In the genomic region with DNA sequence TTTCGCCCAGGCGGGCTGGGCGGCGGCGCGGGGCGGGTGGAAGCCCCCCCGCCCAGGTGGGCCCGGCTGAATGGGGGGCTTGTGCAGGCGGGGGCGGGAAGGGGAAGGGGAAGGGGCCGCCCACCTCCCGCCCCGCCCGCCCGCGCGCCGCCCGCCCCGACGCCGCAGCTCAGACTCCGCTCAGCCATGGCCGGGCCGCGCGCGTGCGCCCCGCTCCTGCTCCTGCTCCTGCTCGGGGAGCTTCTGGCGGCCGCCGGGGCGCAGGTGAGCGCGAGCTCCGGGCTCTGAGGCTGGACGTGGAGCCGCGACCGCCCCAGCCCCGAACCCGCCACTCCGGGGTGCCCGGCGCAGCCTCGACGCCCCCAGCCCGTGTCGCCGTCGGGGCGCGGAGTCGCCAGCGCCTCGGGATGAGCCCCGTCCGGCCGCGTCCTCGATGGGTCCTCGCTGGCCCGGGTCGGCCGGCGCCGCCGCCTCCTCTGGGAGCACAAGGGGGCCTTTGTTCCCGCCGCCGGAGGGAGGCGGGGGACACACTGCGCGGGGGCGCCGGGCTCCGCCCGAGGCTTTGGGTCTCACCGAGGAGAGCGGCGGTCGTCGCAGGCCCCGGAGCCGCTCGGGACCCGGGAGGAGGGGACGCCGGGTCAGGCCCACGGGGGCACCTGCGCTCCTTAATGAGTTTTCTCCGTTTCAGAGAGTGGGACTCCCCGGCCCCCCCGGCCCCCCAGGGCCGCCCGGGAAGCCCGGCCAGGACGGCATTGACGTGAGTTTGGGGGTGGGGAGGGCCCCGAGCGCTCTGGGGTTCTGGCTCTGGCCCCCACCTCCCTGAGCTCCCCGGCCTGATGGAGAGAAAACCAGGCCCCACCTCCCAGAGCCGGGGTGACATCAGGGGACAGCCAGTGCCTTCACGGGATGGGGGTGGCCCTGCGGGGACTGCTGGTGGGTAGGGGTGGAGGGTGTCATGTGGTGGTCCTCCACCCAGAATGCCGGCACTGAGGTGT, we compare ENCODE assay signal across 8 cellular contexts. TPM values are rescaled to one million over a fixed set of nuclear protein-coding genes. Genes with fewer than 3 reads are reported as not detected.
DNase-seq lines count a peak whose midpoint lies in the region; ATAC-seq lines count a peak whose summit lies in the region.

A gene (plus strand): TSS at position 172 of the 995 bp plus-strand sequence. CDS start 15 bp downstream, at position 187.

- H3K4me1 Mint-ChIP-seq in activated T-cell treated with anti-CD3 and anti-CD28 coated beads, Interleukin-2, amount 50 U/mL, for 4 hours (ENCODE audit: low read depth): peaks cover 7% of the 10 kb centered on the region

- no peaks in the 10 kb centered on the region for H3K9me3 Mint-ChIP-seq in activated T-cell treated with anti-CD3 and anti-CD28 coated beads, Interleukin-2, amount 50 U/mL, for 4 hours

- peak within 1 kb of the TSS; percentile 54 for H3K4me3 Mint-ChIP-seq in activated T-cell treated with anti-CD3 and anti-CD28 coated beads, Interleukin-2, amount 50 U/mL, for 4 hours

- peaks cover 2% of the 10 kb centered on the region for H3K36me3 Mint-ChIP-seq in activated T-cell treated with anti-CD3 and anti-CD28 coated beads, Interleukin-2, amount 50 U/mL, for 4 hours (ENCODE audit: insufficient read depth)

- DNase-seq in activated T-cell treated with anti-CD3 and anti-CD28 coated beads, Interleukin-2, amount 50 U/mL, for 4 hours: no peak
- no peak for DNase-seq in activated T-cell treated with anti-CD3 and anti-CD28 coated beads, Interleukin-2, amount 50 U/mL, for 48 hours
- peak; percentile 55 for DNase-seq in inferior parietal cortex (ENCODE audit: extremely low spot score)
- no peak for DNase-seq in GM19240 (ENCODE audit: insufficient read length, low spot score)
- DNase-seq in activated CD4-positive, alpha-beta T cell treated with anti-CD3 and anti-CD28 coated beads, Interleukin-2, amount 50 U/mL, for 1 hour: no peak

- H3K27me3 Mint-ChIP-seq in activated T-cell treated with anti-CD3 and anti-CD28 coated beads, Interleukin-2, amount 50 U/mL, for 4 hours (ENCODE audit: low read depth): peaks cover 31% of the 10 kb centered on the region

- peak; percentile 45 to 51 for ATAC-seq in activated T-cell treated with anti-CD3 and anti-CD28 coated beads, Interleukin-2, amount 50 U/mL, for 4 hours
- ATAC-seq in HG03095 (IDR thresholded peaks at IDR 0.05; ENCODE audit: unreplicated experiment): no peak

- peak within 1 kb of the TSS; percentile 89 for H3K27ac ChIP-seq in angular gyrus (ENCODE audit: low read depth, low read length)
- peak within 1 kb of the TSS; percentile 91 for H3K27ac ChIP-seq in temporal lobe (ENCODE audit: low read depth, low read length)

RNA-seq across cellular contexts. Expression of the gene that starts here (rescaled TPM):
- under 1 TPM; 0.10 to 0.33 (median 0.21) TPM for total RNA-seq in activated T-cell treated with anti-CD3 and anti-CD28 coated beads, Interleukin-2, amount 50 U/mL, for 4 hours
- 22.9 TPM for total RNA-seq in temporal lobe

Comparison
In these comparisons a context has a peak if more than half of its experiments do, and no peak if none do; other contexts are left out.
1. RNA of the gene that starts here (total RNA-seq): 22.9 TPM in temporal lobe (single experiment); 0.10 to 0.33 TPM in activated T-cell treated with anti-CD3 and anti-CD28 coated beads, Interleukin-2, amount 50 U/mL, for 4 hours; every median in the first group is over 10 times any median in the second.
2. Peak in ATAC-seq in activated T-cell treated with anti-CD3 and anti-CD28 coated beads, Interleukin-2, amount 50 U/mL, for 4 hours; RNA of the gene not detected or under 1 TPM.